In genomic region chr14:32009221-32009620, GRCh38 we compare ENCODE assay signal across 28 cellular contexts.
"Had no signal": no experiment of that assay in that cellular context is flagged by ENCODE, and none has a peak within 500 bp of the region (broad histone marks: within the 10 kb centered on the region; RNA-seq: fewer than 3 reads in every experiment).

No MANE protein-coding gene starts in this region.

- H3K9me3 Mint-ChIP-seq: activated CD4-positive, alpha-beta T cell treated with anti-CD3 and anti-CD28 coated beads, Interleukin-2, amount 10 ng/mL, durations not matched to agents 24 days and 14 days; activated CD8-positive, alpha-beta T cell treated with anti-CD3 and anti-CD28 coated beads for 36 hours; activated naive CD4-positive, alpha-beta T cell treated with anti-CD3 and anti-CD28 coated beads, Interleukin-2, amount 50 U/mL, for 24 hours; activated naive CD8-positive, alpha-beta T cell treated with anti-CD3 and anti-CD28 coated beads, Interleukin-2, amount 10 ng/mL, durations not matched to agents 7 days and 5 days; activated T-cell treated with anti-CD3 and anti-CD28 coated beads, Interleukin-2, amount 50 U/mL, for 72 hours; activated T-helper 17 cell treated with anti-CD3 and anti-CD28 coated beads, Interleukin-2, amount 50 U/mL, for 72 hours; central memory CD8-positive, alpha-beta T cell; T-helper 1 cell treated with Interleukin-12 subunit alpha and Interleukin-12 subunit beta and Interleukin-4 antibody, amounts not matched to agents 30 μg/mL and 1 μg/mL, for 36 hours; T-helper 2 cell treated with Interferon-gamma antibody and Interleukin-4, amounts not matched to agents 5 μg/mL and 100 μg/mL, for 36 hours had no signal

- H3K36me3 ChIP-seq: ascending aorta, cardiac muscle cell, SJSA1 had no signal

- ATAC-seq: activated CD8-positive, alpha-beta T cell treated with anti-CD3 and anti-CD28 coated beads for 36 hours; activated T-cell treated with anti-CD3 and anti-CD28 coated beads, Interleukin-2, amount 50 U/mL, for 72 hours; activated T-helper 17 cell treated with anti-CD3 and anti-CD28 coated beads, Interleukin-2, amount 50 U/mL, for 72 hours had no signal

- H3K27ac ChIP-seq: ascending aorta, cardiac muscle cell, SJSA1 had no signal

- H3K9me2 ChIP-seq: SK-N-SH had no signal

- H3K4me3 Mint-ChIP-seq: activated CD4-positive, alpha-beta T cell treated with anti-CD3 and anti-CD28 coated beads, Interleukin-2, amount 10 ng/mL, durations not matched to agents 24 days and 14 days; activated CD8-positive, alpha-beta T cell treated with anti-CD3 and anti-CD28 coated beads for 36 hours; activated naive CD4-positive, alpha-beta T cell treated with anti-CD3 and anti-CD28 coated beads, Interleukin-2, amount 50 U/mL, for 24 hours; activated naive CD8-positive, alpha-beta T cell treated with anti-CD3 and anti-CD28 coated beads, Interleukin-2, amount 10 ng/mL, durations not matched to agents 7 days and 5 days; activated T-cell treated with anti-CD3 and anti-CD28 coated beads, Interleukin-2, amount 50 U/mL, for 72 hours; activated T-helper 17 cell treated with anti-CD3 and anti-CD28 coated beads, Interleukin-2, amount 50 U/mL, for 72 hours; central memory CD8-positive, alpha-beta T cell; T-helper 1 cell treated with Interleukin-12 subunit alpha and Interleukin-12 subunit beta and Interleukin-4 antibody, amounts not matched to agents 30 μg/mL and 1 μg/mL, for 36 hours; T-helper 2 cell treated with Interferon-gamma antibody and Interleukin-4, amounts not matched to agents 5 μg/mL and 100 μg/mL, for 36 hours had no signal

- H3K4me1 Mint-ChIP-seq: activated CD4-positive, alpha-beta T cell treated with anti-CD3 and anti-CD28 coated beads, Interleukin-2, amount 10 ng/mL, durations not matched to agents 24 days and 14 days; activated naive CD4-positive, alpha-beta T cell treated with anti-CD3 and anti-CD28 coated beads, Interleukin-2, amount 50 U/mL, for 24 hours; activated naive CD8-positive, alpha-beta T cell treated with anti-CD3 and anti-CD28 coated beads, Interleukin-2, amount 10 ng/mL, durations not matched to agents 7 days and 5 days; central memory CD8-positive, alpha-beta T cell had no signal

- H3K4me3 ChIP-seq: ascending aorta, cardiac muscle cell, SJSA1 had no signal

- H3K27me3 Mint-ChIP-seq: activated CD4-positive, alpha-beta T cell treated with anti-CD3 and anti-CD28 coated beads, Interleukin-2, amount 10 ng/mL, durations not matched to agents 24 days and 14 days; activated T-helper 17 cell treated with anti-CD3 and anti-CD28 coated beads, Interleukin-2, amount 50 U/mL, for 72 hours had no signal

- H3K9ac ChIP-seq: SK-N-SH had no signal

- H3K27me3 ChIP-seq: ascending aorta, cardiac muscle cell, SJSA1 had no signal

- H3K9me3 ChIP-seq: ascending aorta, SJSA1, SK-N-SH had no signal

- H3K27ac Mint-ChIP-seq: activated CD4-positive, alpha-beta T cell treated with anti-CD3 and anti-CD28 coated beads, Interleukin-2, amount 10 ng/mL, durations not matched to agents 24 days and 14 days; activated CD8-positive, alpha-beta T cell treated with anti-CD3 and anti-CD28 coated beads for 36 hours; activated naive CD4-positive, alpha-beta T cell treated with anti-CD3 and anti-CD28 coated beads, Interleukin-2, amount 50 U/mL, for 24 hours; activated naive CD8-positive, alpha-beta T cell treated with anti-CD3 and anti-CD28 coated beads, Interleukin-2, amount 10 ng/mL, durations not matched to agents 7 days and 5 days; activated T-cell treated with anti-CD3 and anti-CD28 coated beads, Interleukin-2, amount 50 U/mL, for 72 hours; activated T-helper 17 cell treated with anti-CD3 and anti-CD28 coated beads, Interleukin-2, amount 50 U/mL, for 72 hours; T-helper 1 cell treated with Interleukin-12 subunit alpha and Interleukin-12 subunit beta and Interleukin-4 antibody, amounts not matched to agents 30 μg/mL and 1 μg/mL, for 36 hours; T-helper 2 cell treated with Interferon-gamma antibody and Interleukin-4, amounts not matched to agents 5 μg/mL and 100 μg/mL, for 36 hours had no signal

- H3K4me2 ChIP-seq: SK-N-SH had no signal

- DNase-seq: activated CD4-positive, alpha-beta T cell treated with anti-CD3 and anti-CD28 coated beads, Interleukin-2, amount 10 ng/mL, durations not matched to agents 24 days and 14 days; activated CD4-positive, alpha-beta T cell treated with anti-CD3 and anti-CD28 coated beads, Interleukin-2, amount 50 U/mL, for 4 hours; activated CD8-positive, alpha-beta T cell treated with anti-CD3 and anti-CD28 coated beads for 36 hours; activated effector memory CD4-positive, alpha-beta T cell treated with anti-CD3 and anti-CD28 coated beads, Interleukin-2, amount 50 U/mL, for 16 hours; activated naive CD4-positive, alpha-beta T cell treated with Interleukin-2 at 50 U/mL for 16 hours; activated naive CD8-positive, alpha-beta T cell treated with anti-CD3 and anti-CD28 coated beads, Interleukin-2, amount 10 ng/mL, durations not matched to agents 7 days and 5 days; activated T-cell treated with anti-CD3 and anti-CD28 coated beads, Interleukin-2, amount 50 U/mL, for 1 hour; activated T-cell treated with anti-CD3 and anti-CD28 coated beads, Interleukin-2, amount 50 U/mL, for 72 hours; amygdala; Karpas-422; NCI-H1105; NCI-H1417 treated with DMSO at 0.1 percent for 48 hours; NCI-H187 treated with DMSO at 0.1 percent for 48 hours; NCI-H2081; NCI-H2171 treated with DMSO at 0.1 percent for 48 hours; NCI-H2227 treated with DMSO at 0.1 percent for 48 hours; NCI-H446 treated with DMSO at 0.1 percent for 48 hours; NCI-H524; SHP77 treated with DMSO at 0.1 percent for 48 hours; SK-N-SH had no signal

- H3K36me3 Mint-ChIP-seq: activated naive CD4-positive, alpha-beta T cell treated with anti-CD3 and anti-CD28 coated beads, Interleukin-2, amount 50 U/mL, for 24 hours; activated naive CD8-positive, alpha-beta T cell treated with anti-CD3 and anti-CD28 coated beads, Interleukin-2, amount 10 ng/mL, durations not matched to agents 7 days and 5 days had no signal
